ENCODE assay signal across 17 cellular contexts in genomic region chr11:12546660-12547059, GRCh38.
DNase-seq lines count a peak whose midpoint lies in the region; ATAC-seq and TF ChIP-seq lines count a peak whose summit lies in the region.
"Had no signal": no experiment of that assay in that cellular context is flagged by ENCODE, and none has a peak within 500 bp of the region (broad histone marks: within the 10 kb centered on the region; RNA-seq: fewer than 3 reads in every experiment).

No MANE protein-coding gene starts in this region.

- H4K91ac ChIP-seq in mesenchymal stem cell (ENCODE audit: low read length) = no peak overlapping the region

- H3K27me3 ChIP-seq in cardiac muscle cell = no peaks in the 10 kb centered on the region
- no peaks in the 10 kb centered on the region for H3K27me3 ChIP-seq in mesenchymal stem cell (ENCODE audit: control insufficient read depth in 1 of 2, insufficient read depth in 1 of 2, low read length in 2 of 2)
- no peaks in the 10 kb centered on the region for H3K27me3 ChIP-seq in breast epithelium
- H3K27me3 ChIP-seq: BLaER1 had no signal

- no peak overlapping the region for H2BK15ac ChIP-seq in mesenchymal stem cell (ENCODE audit: low read depth, poor library complexity, severe bottlenecking)

- no peak overlapping the region for H2BK5ac ChIP-seq in mesenchymal stem cell (ENCODE audit: low read depth, low read length, poor library complexity, severe bottlenecking)

- no peak overlapping the region for H4K8ac ChIP-seq in mesenchymal stem cell (ENCODE audit: low read length)

- H3K4me1 ChIP-seq in cardiac muscle cell (ENCODE audit: low read depth) = peaks cover 19% of the 10 kb centered on the region
- H3K4me1 ChIP-seq in mesenchymal stem cell (ENCODE audit: control insufficient read depth, insufficient read depth, low read depth, low read length) = peaks cover 4% of the 10 kb centered on the region
- H3K4me1 ChIP-seq in breast epithelium = peaks cover 0 to under 1% of the 10 kb centered on the region in 2 donors
- H3K4me1 ChIP-seq: BLaER1 had no signal

- intact Hi-C loops in Right ventricle myocardium superior (cut with DNase I) = no loop called here
- intact Hi-C loops in breast epithelium (cut with DNase I; ENCODE audit: low total_unique reads) = no loop called here

- peak overlapping the region; percentile 36 for H3K27ac ChIP-seq in cardiac muscle cell
- H3K27ac ChIP-seq in mesenchymal stem cell (ENCODE audit: low read length, poor library complexity, severe bottlenecking) = no peak overlapping the region
- no peak overlapping the region for H3K27ac ChIP-seq in breast epithelium
- H3K27ac ChIP-seq: BLaER1, GM23248, HL-60 had no signal

- peak overlapping the region; percentile 11 for H2AK5ac ChIP-seq in mesenchymal stem cell (ENCODE audit: low read length, severe bottlenecking)

- H2AFZ ChIP-seq in mesenchymal stem cell (ENCODE audit: low read depth, low read length) = no peak overlapping the region
- H2AFZ ChIP-seq: GM23248 had no signal

- ATAC-seq in Right ventricle myocardium superior (ENCODE audit: poor library complexity) = no peak
- ATAC-seq in GM19023 (IDR thresholded peaks at IDR 0.05; ENCODE audit: unreplicated experiment) = no peak
- ATAC-seq: GM12878, HCT116 had no signal

- no peak overlapping the region for H3K4ac ChIP-seq in mesenchymal stem cell (ENCODE audit: low read depth in 1 of 2, low read length in 2 of 2)

- H3K14ac ChIP-seq in mesenchymal stem cell (ENCODE audit: low read length in 2 of 2) = no peak overlapping the region

- H2BK120ac ChIP-seq in mesenchymal stem cell (ENCODE audit: low read depth, low read length) = no peak overlapping the region

- TF ChIP-seq POLR2A in breast epithelium (IDR thresholded peaks at IDR 0.05) = no peak

- 97% methylated on average over 5 of the region's 5 CpGs for WGBS in mesenchymal stem cell

- no peak for DNase-seq in cardiac muscle cell (ENCODE audit: low read depth in 1 of 2, low spot score in 1 of 2)
- no peak for DNase-seq in Right ventricle myocardium superior
- peak; percentile 90 for DNase-seq in NCI-H82 (lab: John Stamatoyannopoulos, UW)
- no peak for DNase-seq in mesenchymal stem cell
- DNase-seq in SK-N-DZ (ENCODE audit: low spot score) = no peak
- no peak for DNase-seq in breast epithelium (ENCODE audit: low spot score in 2 of 2)
- DNase-seq: 8988T; AML-193; Caco-2; CD8-positive, alpha-beta memory T cell; DMS 273 treated with DMSO at 0.1 percent for 48 hours; GM23248 had no signal

- H3K9ac ChIP-seq in mesenchymal stem cell (ENCODE audit: low read length) = no peak overlapping the region
- H3K9ac ChIP-seq: BLaER1, GM23248 had no signal

- H3K9me3 ChIP-seq in cardiac muscle cell (ENCODE audit: low read depth) = no peaks in the 10 kb centered on the region
- H3K9me3 ChIP-seq in mesenchymal stem cell (ENCODE audit: control insufficient read depth, low read length) = no peaks in the 10 kb centered on the region
- no peaks in the 10 kb centered on the region for H3K9me3 ChIP-seq in breast epithelium
- H3K9me3 ChIP-seq: BLaER1, Caco-2 had no signal

- H3K4me2 ChIP-seq in mesenchymal stem cell (ENCODE audit: low read length, poor library complexity, severe bottlenecking) = no peak overlapping the region
- H3K4me2 ChIP-seq: BLaER1 had no signal

- TF ChIP-seq CTCF in cardiac muscle cell (IDR thresholded peaks at IDR 0.05; ENCODE audit: low read depth, low read length) (no peak), breast epithelium (IDR thresholded peaks at IDR 0.05) (no peak)

- H3K4me3 ChIP-seq in cardiac muscle cell (no peak overlapping the region), mesenchymal stem cell (ENCODE audit: insufficient read depth in 1 of 2, low read depth in 1 of 2, low read length in 2 of 2) (no peak overlapping the region), breast epithelium (no peak overlapping the region)
- H3K4me3 ChIP-seq: BLaER1, GM12878, GM23248 had no signal

- no peaks in the 10 kb centered on the region for H3K79me1 ChIP-seq in mesenchymal stem cell (replicated peaks; ENCODE audit: low read length, poor library complexity, severe bottlenecking)

- H3K18ac ChIP-seq in mesenchymal stem cell (ENCODE audit: low read depth in 1 of 2, low read length in 2 of 2) = no peak overlapping the region

- H3K36me3 ChIP-seq in cardiac muscle cell = no peaks in the 10 kb centered on the region
- H3K36me3 ChIP-seq in mesenchymal stem cell (ENCODE audit: control insufficient read depth in 1 of 2, insufficient read depth in 2 of 2, low read depth in 1 of 2, low read length in 2 of 2) = no peaks in the 10 kb centered on the region
- H3K36me3 ChIP-seq in breast epithelium = no peaks in the 10 kb centered on the region
- H3K36me3 ChIP-seq: BLaER1 had no signal

- H3K23ac ChIP-seq in mesenchymal stem cell (ENCODE audit: low read length in 2 of 2) = no peak overlapping the region

- peak overlapping the region in 1 of 2 experiments; percentile 19 for H2BK12ac ChIP-seq in mesenchymal stem cell (ENCODE audit: low read length in 2 of 2)
